ENCODE assay signal across 11 cellular contexts in the genomic region with DNA sequence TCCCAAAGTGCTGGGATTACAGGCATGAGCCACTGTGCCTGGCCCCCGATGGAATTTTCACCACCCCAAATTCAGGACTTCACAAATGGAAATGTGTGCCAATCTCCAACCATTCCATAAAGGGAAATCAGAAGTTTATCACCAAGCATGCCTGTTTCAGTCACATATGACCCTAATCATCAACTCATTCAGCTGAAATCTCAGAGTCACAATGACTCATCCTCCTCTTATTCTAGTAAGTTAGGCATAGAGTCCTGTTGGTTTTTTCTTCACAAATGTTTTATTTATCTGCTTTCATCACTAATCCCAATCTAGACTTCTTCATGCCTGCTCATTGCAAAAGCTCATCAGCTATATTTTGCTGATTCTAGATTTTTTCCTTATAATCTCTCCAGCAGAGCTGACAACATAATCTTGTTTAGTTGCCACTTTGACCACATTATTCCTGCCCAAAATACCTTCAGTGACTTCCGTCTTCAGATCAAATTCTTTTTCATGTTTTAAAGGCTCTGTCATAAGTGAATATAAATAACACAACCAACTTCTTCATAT.
DNase-seq lines count a peak whose midpoint lies in the region; ATAC-seq and TF ChIP-seq lines count a peak whose summit lies in the region.
"Had no signal": no experiment of that assay in that cellular context is flagged by ENCODE, and none has a peak within 500 bp of the region (broad histone marks: within the 10 kb centered on the region; RNA-seq: fewer than 3 reads in every experiment).

No MANE protein-coding gene starts in this region.

- H3K9me3 ChIP-seq in PC-3 (ENCODE audit: low read length) (no peaks in the 10 kb centered on the region), smooth muscle cell (replicated peaks; ENCODE audit: low read depth) (no peaks in the 10 kb centered on the region), left lung (no peaks in the 10 kb centered on the region)

- WGBS in smooth muscle cell (ENCODE audit: low lambda C conversion rate): 22% methylated on average over 2 of the region's 2 CpGs

- intact Hi-C loops in PC-3 (cut with micrococcal nuclease): loop anchor here (10.0 kb wide), 1 partner anchor 124 kb away; no protein-coding TSS in a partner anchor
- intact Hi-C loops in left lung (cut with DNase I): no loop called here

- H3K4me2 ChIP-seq in PC-3 (ENCODE audit: low read length): no peak overlapping the region
- H3K4me2 ChIP-seq in smooth muscle cell: peak overlapping the region; percentile 11

- H3K4me3 ChIP-seq in PC-3 (ENCODE audit: low read length) (no peak overlapping the region), epithelial cell of proximal tubule (ENCODE audit: low read depth, low read length) (no peak overlapping the region), smooth muscle cell (no peak overlapping the region), left lung (no peak overlapping the region)

- H3F3A ChIP-seq in PC-3 (ENCODE audit: low read length, unreplicated experiment) (peaks cover 4% of the 10 kb centered on the region), smooth muscle cell (ENCODE audit: low read depth) (no peaks in the 10 kb centered on the region)

- DNase-seq in PC-3 (peak; percentile 58), epithelial cell of proximal tubule (ENCODE audit: low read depth) (peak; percentile 23), smooth muscle cell (lab: John Stamatoyannopoulos, UW; ENCODE audit: unreplicated experiment) (no peak), middle frontal gyrus (ENCODE audit: extremely low spot score, low spot score) (no peak), left lung (no peak)
- DNase-seq: activated CD4-positive, alpha-beta T cell treated with anti-CD3 and anti-CD28 coated beads for 4 hours; effector CD4-positive, alpha-beta T cell; NCI-H524 treated with DMSO at 0.1 percent for 48 hours; small intestine had no signal

- CTCF ChIA-PET in PC-3 (lab: Charles Lee): no interaction called here

- no peak overlapping the region for H3K9ac ChIP-seq in PC-3 (ENCODE audit: low read length)
- no peak overlapping the region for H3K9ac ChIP-seq in smooth muscle cell (ENCODE audit: low read depth)

- H4K20me1 ChIP-seq in PC-3 (ENCODE audit: low read length) (no peaks in the 10 kb centered on the region), smooth muscle cell (ENCODE audit: low read depth) (no peaks in the 10 kb centered on the region)

- H3K79me2 ChIP-seq in PC-3 (ENCODE audit: low read length) (no peaks in the 10 kb centered on the region), smooth muscle cell (ENCODE audit: low read depth) (no peaks in the 10 kb centered on the region)

- H3K27ac ChIP-seq in PC-3 (ENCODE audit: low read length): no peak overlapping the region
- peak overlapping the region; percentile 10 for H3K27ac ChIP-seq in smooth muscle cell (ENCODE audit: low read depth)
- H3K27ac ChIP-seq in left lung: no peak overlapping the region

- no peaks in the 10 kb centered on the region for H3K27me3 ChIP-seq in PC-3 (ENCODE audit: low read length)
- H3K27me3 ChIP-seq in smooth muscle cell (ENCODE audit: low read depth): no peaks in the 10 kb centered on the region
- no peaks in the 10 kb centered on the region for H3K27me3 ChIP-seq in left lung

- POLR2A ChIA-PET in PC-3 (lab: Charles Lee; ENCODE audit: unreplicated experiment): no interaction called here

- no peak overlapping the region for H2AFZ ChIP-seq in PC-3 (ENCODE audit: low read length)
- no peak overlapping the region for H2AFZ ChIP-seq in smooth muscle cell (ENCODE audit: low read depth)

- BruUV-seq in PC-3 (replicated peaks; lab: Mats Ljungman, UMichigan): no TSS peak

- ATAC-seq in GM18511 (IDR thresholded peaks at IDR 0.05; ENCODE audit: unreplicated experiment) (peak; percentile 54), PC-3 (peak; percentile 62), GM18498 (IDR thresholded peaks at IDR 0.05; ENCODE audit: unreplicated experiment) (no peak), left lung (no peak)

- no peaks in the 10 kb centered on the region for H3K36me3 ChIP-seq in PC-3 (ENCODE audit: low read depth, low read length)
- no peaks in the 10 kb centered on the region for H3K36me3 ChIP-seq in smooth muscle cell (ENCODE audit: low read depth)
- no peaks in the 10 kb centered on the region for H3K36me3 ChIP-seq in left lung

- no peaks in the 10 kb centered on the region for H3K9me2 ChIP-seq in PC-3 (replicated peaks; ENCODE audit: low read length)

- H3K4me1 ChIP-seq in PC-3 (ENCODE audit: insufficient read depth, low read length) (peaks cover 6% of the 10 kb centered on the region; the same call in 1 of the 2 replicates), smooth muscle cell (ENCODE audit: low read depth) (peaks cover 12% of the 10 kb centered on the region), left lung (no peaks in the 10 kb centered on the region)

- TF ChIP-seq CTCF in PC-3 (conservative IDR thresholded peaks at IDR 0.05; ENCODE audit: low read depth, low read length) (no peak), epithelial cell of proximal tubule (conservative IDR thresholded peaks at IDR 0.05; ENCODE audit: low read depth, low read length) (no peak), smooth muscle cell (IDR thresholded peaks at IDR 0.05; ENCODE audit: borderline replicate concordance, insufficient read depth, poor library complexity, severe bottlenecking) (no peak), left lung (IDR thresholded peaks at IDR 0.05) (no peak)

Comparison
In these comparisons a context has a peak if more than half of its experiments do, and no peak if none do; other contexts are left out.
1. ATAC-seq: peak in GM18511 (single experiment) and PC-3 (single experiment); none in GM18498 (single experiment) and left lung (single experiment).
2. DNase-seq: peak in PC-3 (single experiment) and epithelial cell of proximal tubule (single experiment); none in smooth muscle cell (single experiment), middle frontal gyrus (single experiment) and left lung (0 of 2).